ENCODE assay signal across 25 cellular contexts in the genomic region with DNA sequence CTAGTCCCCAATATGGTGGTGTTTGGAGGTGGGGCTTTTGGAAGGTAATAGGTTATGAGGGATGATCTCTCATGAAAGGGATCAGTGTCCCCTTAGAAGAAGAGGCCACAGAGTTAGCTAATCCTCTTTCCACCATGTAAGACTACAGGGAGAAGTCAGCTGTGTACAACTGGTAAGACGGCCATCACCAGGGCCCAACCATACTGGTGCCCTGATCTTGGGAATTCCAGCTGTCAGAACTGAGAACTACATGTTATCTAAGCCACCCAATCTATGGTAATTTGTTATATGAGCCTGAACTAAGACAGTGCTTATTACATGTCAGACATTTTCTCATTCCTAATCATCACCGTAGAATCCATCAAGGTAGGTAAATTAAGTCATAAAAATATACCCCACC.
"Had no signal": no experiment of that assay in that cellular context is flagged by ENCODE, and none has a peak within 500 bp of the region (broad histone marks: within the 10 kb centered on the region; RNA-seq: fewer than 3 reads in every experiment).

No MANE protein-coding gene starts in this region.

- H3K27me3 ChIP-seq: ascending aorta had no signal

- H3K27ac Mint-ChIP-seq: activated B cell treated with CpG ODN at 0.5 μM for 24 hours; activated CD4-positive, alpha-beta T cell treated with anti-CD3 and anti-CD28 coated beads, Interleukin-2, amount 10 ng/mL, durations not matched to agents 24 days and 14 days; activated CD8-positive, alpha-beta memory T cell treated with anti-CD3 and anti-CD28 coated beads, Interleukin-2, amount 10 ng/mL, durations not matched to agents 7 days and 5 days; activated naive CD4-positive, alpha-beta T cell treated with anti-CD3 and anti-CD28 coated beads, Interleukin-2, amount 10 ng/mL, durations not matched to agents 7 days and 5 days; activated T-helper 17 cell treated with anti-CD3 and anti-CD28 coated beads, Interleukin-2, amount 50 U/mL, for 72 hours; brain; T-helper 17 cell had no signal

- H3K36me3 Mint-ChIP-seq: activated CD8-positive, alpha-beta memory T cell treated with anti-CD3 and anti-CD28 coated beads, Interleukin-2, amount 10 ng/mL, durations not matched to agents 7 days and 5 days; activated naive CD4-positive, alpha-beta T cell treated with anti-CD3 and anti-CD28 coated beads, Interleukin-2, amount 10 ng/mL, durations not matched to agents 7 days and 5 days; brain had no signal

- H3K4me3 ChIP-seq: ascending aorta had no signal

- H3K27ac ChIP-seq: ascending aorta had no signal

- H3K4me3 Mint-ChIP-seq: activated B cell treated with CpG ODN at 0.5 μM for 24 hours; activated CD4-positive, alpha-beta T cell treated with anti-CD3 and anti-CD28 coated beads, Interleukin-2, amount 10 ng/mL, durations not matched to agents 24 days and 14 days; activated CD8-positive, alpha-beta memory T cell treated with anti-CD3 and anti-CD28 coated beads, Interleukin-2, amount 10 ng/mL, durations not matched to agents 7 days and 5 days; activated naive CD4-positive, alpha-beta T cell treated with anti-CD3 and anti-CD28 coated beads, Interleukin-2, amount 10 ng/mL, durations not matched to agents 7 days and 5 days; activated T-helper 17 cell treated with anti-CD3 and anti-CD28 coated beads, Interleukin-2, amount 50 U/mL, for 72 hours; brain; T-helper 17 cell had no signal

- H3K27me3 Mint-ChIP-seq: activated B cell treated with CpG ODN at 0.5 μM for 24 hours; activated CD4-positive, alpha-beta T cell treated with anti-CD3 and anti-CD28 coated beads, Interleukin-2, amount 10 ng/mL, durations not matched to agents 24 days and 14 days; activated CD8-positive, alpha-beta memory T cell treated with anti-CD3 and anti-CD28 coated beads, Interleukin-2, amount 10 ng/mL, durations not matched to agents 7 days and 5 days; activated T-helper 17 cell treated with anti-CD3 and anti-CD28 coated beads, Interleukin-2, amount 50 U/mL, for 72 hours; brain; T-helper 17 cell had no signal

- H3K36me3 ChIP-seq: ascending aorta had no signal

- H3K9me3 Mint-ChIP-seq: activated B cell treated with CpG ODN at 0.5 μM for 24 hours; activated CD4-positive, alpha-beta T cell treated with anti-CD3 and anti-CD28 coated beads, Interleukin-2, amount 10 ng/mL, durations not matched to agents 24 days and 14 days; activated naive CD4-positive, alpha-beta T cell treated with anti-CD3 and anti-CD28 coated beads, Interleukin-2, amount 10 ng/mL, durations not matched to agents 7 days and 5 days; activated T-helper 17 cell treated with anti-CD3 and anti-CD28 coated beads, Interleukin-2, amount 50 U/mL, for 72 hours had no signal

- ATAC-seq: activated CD8-positive, alpha-beta memory T cell treated with anti-CD3 and anti-CD28 coated beads, Interleukin-2, amount 10 ng/mL, durations not matched to agents 7 days and 5 days; activated T-helper 17 cell treated with anti-CD3 and anti-CD28 coated beads, Interleukin-2, amount 50 U/mL, for 72 hours; T-helper 17 cell had no signal

- H3K9me3 ChIP-seq: ascending aorta had no signal

- H3K4me1 ChIP-seq: ascending aorta had no signal

- H3K4me1 Mint-ChIP-seq: activated B cell treated with CpG ODN at 0.5 μM for 24 hours; activated CD8-positive, alpha-beta memory T cell treated with anti-CD3 and anti-CD28 coated beads, Interleukin-2, amount 10 ng/mL, durations not matched to agents 7 days and 5 days; activated naive CD4-positive, alpha-beta T cell treated with anti-CD3 and anti-CD28 coated beads, Interleukin-2, amount 10 ng/mL, durations not matched to agents 7 days and 5 days; activated T-helper 17 cell treated with anti-CD3 and anti-CD28 coated beads, Interleukin-2, amount 50 U/mL, for 72 hours; brain; T-helper 17 cell had no signal

- DNase-seq: activated B cell treated with CpG ODN at 0.5 μM for 24 hours; activated CD4-positive, alpha-beta T cell treated with anti-CD3 and anti-CD28 coated beads for 1 hour; activated CD4-positive, alpha-beta T cell treated with anti-CD3 and anti-CD28 coated beads, Interleukin-2, amount 10 ng/mL, durations not matched to agents 24 days and 14 days; activated CD4-positive, alpha-beta T cell treated with anti-CD3 and anti-CD28 coated beads, Interleukin-2, amount 50 U/mL, for 48 hours; activated CD8-positive, alpha-beta memory T cell treated with anti-CD3 and anti-CD28 coated beads, Interleukin-2, amount 10 ng/mL, durations not matched to agents 7 days and 5 days; activated gamma-delta T cell; activated naive CD4-positive, alpha-beta T cell treated with anti-CD3 and anti-CD28 coated beads, Interleukin-2, amount 10 ng/mL, durations not matched to agents 7 days and 5 days; activated T-cell treated with anti-CD3 and anti-CD28 coated beads, Interleukin-2, amount 50 U/mL, for 48 hours; amniotic stem cell; KG1; NCI-H1048; NCI-H146; NCI-H187 treated with DMSO at 0.1 percent for 48 hours; NCI-H2081 treated with DMSO at 0.1 percent for 48 hours; NCI-H2227 treated with DMSO at 0.1 percent for 48 hours; NCI-H446 treated with DMSO at 0.1 percent for 48 hours; NCI-H524 treated with DMSO at 0.1 percent for 48 hours; NCI-H748 treated with DMSO at 0.1 percent for 48 hours; RPMI8226; SHP77; T-helper 17 cell; T-helper 9 cell had no signal
